Comparison of ENCODE assay signal across 8 cellular contexts in the genomic region with DNA sequence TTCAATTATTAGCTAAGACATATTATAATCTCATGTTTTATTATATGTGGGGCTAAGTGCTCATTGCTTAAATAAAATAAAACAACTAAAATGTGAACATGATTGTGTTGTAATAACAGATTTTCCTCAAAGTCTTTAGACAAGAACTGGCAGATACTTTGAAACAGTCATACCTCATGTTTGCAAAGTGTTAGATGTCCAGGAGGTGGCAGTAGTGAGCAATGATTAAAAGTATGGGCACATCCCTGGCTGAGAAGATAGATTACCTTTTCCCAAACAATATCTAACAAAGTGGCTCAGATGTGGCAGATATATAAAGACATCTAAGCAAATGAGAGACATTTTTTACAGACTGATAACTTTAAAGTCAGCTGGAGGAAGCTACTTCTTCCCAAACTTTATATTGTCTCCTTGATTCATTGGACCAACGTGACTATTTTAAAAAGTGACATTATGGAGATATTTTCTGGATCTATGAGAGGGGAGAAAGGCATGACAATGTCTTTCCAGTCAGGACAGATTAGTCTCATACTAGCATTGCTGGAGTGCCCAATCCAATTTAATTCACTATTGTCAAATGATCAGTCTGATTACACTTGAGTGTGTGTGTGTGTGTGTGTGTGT.
A peak's percentile ranks its signal among the peaks of the same experiment; 100 is the strongest.
DNase-seq lines count a peak whose midpoint lies in the region; ATAC-seq, FAIRE-seq and TF ChIP-seq lines count a peak whose summit lies in the region.

No MANE protein-coding gene starts in this region.

- no peak for TF ChIP-seq CTCF in HEK293 (tag by site-specific recombination; IDR thresholded peaks at IDR 0.05)
- peak; percentile 58 for TF ChIP-seq CTCF in WERI-Rb-1 (IDR thresholded peaks at IDR 0.05; ENCODE audit: low read depth, low read length)
- TF ChIP-seq CTCF in pancreas (IDR thresholded peaks at IDR 0.05), result peak; percentile 47 to 70 (median 58)

- H3K4me1 ChIP-seq in HEK293 (ENCODE audit: control insufficient read depth, insufficient read depth, low read length) (no peaks in the 10 kb centered on the region), pancreas (no peaks in the 10 kb centered on the region)

- POLR2A ChIA-PET in HEK293 (lab: Yijun Ruan, JAX), result no interaction called here

- H3K27me3 ChIP-seq in WERI-Rb-1 (ENCODE audit: insufficient read depth, low read depth, severe bottlenecking) (peaks cover 17% of the 10 kb centered on the region), pancreas (no peaks in the 10 kb centered on the region)

- FAIRE-seq in pancreas (lab: Jason Lieb, UNC), result peak; percentile 51

- WGBS in pancreas, 2 donors, result 0 to 87% methylated on average over 1 of the region's 1 CpG

- H3K36me3 ChIP-seq in HEK293 (ENCODE audit: control insufficient read depth in 2 of 2, insufficient read depth in 1 of 2, low read length in 2 of 2), result no peaks in the 10 kb centered on the region
- no peaks in the 10 kb centered on the region for H3K36me3 ChIP-seq in WERI-Rb-1
- H3K36me3 ChIP-seq in pancreas, result no peaks in the 10 kb centered on the region

- CTCF ChIA-PET in HEK293 (lab: Yijun Ruan, JAX), result interaction anchor here (0.6 to 2.3 kb wide), 25 partner anchors 9 to 928 kb away, joined by 3 to 21 read pairs (median 4); no protein-coding TSS in a partner anchor

- intact Hi-C loops in pancreas (cut with DNase I), result no loop called here

- peak; percentile 38 to 77 (median 62) for ATAC-seq in pancreas

- DNase-seq in A172 (ENCODE audit: low spot score) (peak; percentile 27), GM03348 (ENCODE audit: low spot score) (peak; percentile 60), NCI-H1105 treated with DMSO at 0.1 percent for 48 hours (lab: John Stamatoyannopoulos, UW) (peak; percentile 54), WERI-Rb-1 (peak; percentile 26), fibroblast of peridontal ligament (ENCODE audit: extremely low read depth) (peak; percentile 59), pancreas (peak in 2 of 6 donors; percentile 10 to 31), occipital lobe (lab: John Stamatoyannopoulos, UW) (no peak)

- H3K4me3 ChIP-seq in HEK293 (ENCODE audit: low read depth, low read length), result no peak overlapping the region
- no peak overlapping the region for H3K4me3 ChIP-seq in WERI-Rb-1 (ENCODE audit: low read depth, low read length)
- H3K4me3 ChIP-seq in pancreas, result no peak overlapping the region

- H3K27ac ChIP-seq in HEK293 (ENCODE audit: extremely low read depth, low read depth, low read length) (no peak overlapping the region), WERI-Rb-1 (no peak overlapping the region), pancreas (no peak overlapping the region)

- H3K9me3 ChIP-seq in HEK293 (ENCODE audit: control insufficient read depth, insufficient read depth, low read depth, low read length), result no peaks in the 10 kb centered on the region
- H3K9me3 ChIP-seq in WERI-Rb-1 (ENCODE audit: severe bottlenecking), result no peaks in the 10 kb centered on the region
- no peaks in the 10 kb centered on the region for H3K9me3 ChIP-seq in pancreas

TF ChIP-seq in HEK293, 187 proteins besides CTCF, POLR2A, EP300 and RAD21:
- TF ChIP-seq ZNF654 (tag by site-specific recombination; IDR thresholded peaks at IDR 0.05; ENCODE audit: low read depth) (peak; percentile 49), ZNF510 (tag by site-specific recombination; IDR thresholded peaks at IDR 0.05; ENCODE audit: insufficient replicate concordance) (no peak), ZNF660 (tag by site-specific recombination; IDR thresholded peaks at IDR 0.05) (no peak)
